In genomic region chr12:116534341-116535121, GRCh38 we compare ENCODE assay signal across 8 cellular contexts. TPM values are rescaled to one million over a fixed set of nuclear protein-coding genes. Genes with fewer than 3 reads are reported as not detected.
DNase-seq lines count a peak whose midpoint lies in the region; ATAC-seq and TF ChIP-seq lines count a peak whose summit lies in the region.

No MANE protein-coding gene starts in this region.

- H3K4me3 ChIP-seq in AG09309 (ENCODE audit: control insufficient read depth, low read depth, low read length) (peak overlapping the region; percentile 63), iPS-20b (ENCODE audit: low read length) (peak overlapping the region; percentile 90), smooth muscle cell (peak overlapping the region; percentile 62)

- peak overlapping the region; percentile 90 for H3K4me3 Mint-ChIP-seq in HFFc6
- peak overlapping the region; percentile 76 for H3K4me3 Mint-ChIP-seq in activated naive CD8-positive, alpha-beta T cell treated with anti-CD3 and anti-CD28 coated beads, Interleukin-2, amount 50 U/mL, for 24 hours

- no peak for ATAC-seq in activated naive CD8-positive, alpha-beta T cell treated with anti-CD3 and anti-CD28 coated beads, Interleukin-2, amount 50 U/mL, for 24 hours
- no peak for ATAC-seq in HG03280 (IDR thresholded peaks at IDR 0.05; ENCODE audit: unreplicated experiment)

- no peaks in the 10 kb centered on the region for H3K36me3 ChIP-seq in iPS-20b (ENCODE audit: insufficient read depth, low read depth, low read length)
- no peaks in the 10 kb centered on the region for H3K36me3 ChIP-seq in smooth muscle cell (ENCODE audit: low read depth)

- DNase-seq in AG09309 (ENCODE audit: low read depth) = no peak
- no peak for DNase-seq in HFFc6
- no peak for DNase-seq in activated naive CD8-positive, alpha-beta T cell treated with anti-CD3 and anti-CD28 coated beads, Interleukin-2, amount 50 U/mL, for 24 hours
- DNase-seq in smooth muscle cell (lab: John Stamatoyannopoulos, UW; ENCODE audit: unreplicated experiment) = no peak
- no peak for DNase-seq in GM13977 (ENCODE audit: low spot score)
- no peak for DNase-seq in hippocampal formation (lab: John Stamatoyannopoulos, UW)

- in situ Hi-C loops in GM13977 (cut with MboI; ENCODE audit: low pct_unique_long_range_greater_than_20kb, low sequenced_read_pairs, unreplicated experiment) = no loop called here

- H3K4me1 ChIP-seq in iPS-20b (ENCODE audit: insufficient read depth, low read length) (peaks cover 8% of the 10 kb centered on the region; the same call in 1 of the 2 replicates), smooth muscle cell (ENCODE audit: low read depth) (peaks cover 17% of the 10 kb centered on the region)

- H4K20me1 ChIP-seq in smooth muscle cell (ENCODE audit: low read depth) = no peaks in the 10 kb centered on the region

- peaks cover 39% of the 10 kb centered on the region for H3K4me1 Mint-ChIP-seq in HFFc6 (ENCODE audit: low read depth)
- H3K4me1 Mint-ChIP-seq in activated naive CD8-positive, alpha-beta T cell treated with anti-CD3 and anti-CD28 coated beads, Interleukin-2, amount 50 U/mL, for 24 hours = peaks cover 53% of the 10 kb centered on the region

- H3K79me2 ChIP-seq in smooth muscle cell (ENCODE audit: low read depth) = no peaks in the 10 kb centered on the region

- peak overlapping the region; percentile 29; the same call in 1 of the 2 replicates for H3K27ac Mint-ChIP-seq in HFFc6
- H3K27ac Mint-ChIP-seq in activated naive CD8-positive, alpha-beta T cell treated with anti-CD3 and anti-CD28 coated beads, Interleukin-2, amount 50 U/mL, for 24 hours = no peak overlapping the region

- peak overlapping the region; percentile 93 for H3K4me2 ChIP-seq in smooth muscle cell

- H3K9me3 Mint-ChIP-seq in HFFc6 = no peaks in the 10 kb centered on the region
- H3K9me3 Mint-ChIP-seq in activated naive CD8-positive, alpha-beta T cell treated with anti-CD3 and anti-CD28 coated beads, Interleukin-2, amount 50 U/mL, for 24 hours = no peaks in the 10 kb centered on the region

- H3K9me3 ChIP-seq in iPS-20b (ENCODE audit: insufficient read depth, low read depth, low read length) = no peaks in the 10 kb centered on the region
- no peaks in the 10 kb centered on the region for H3K9me3 ChIP-seq in smooth muscle cell (replicated peaks; ENCODE audit: low read depth)

- peak overlapping the region; percentile 79; the same call in 1 of the 2 replicates for H3K9ac ChIP-seq in iPS-20b (ENCODE audit: low read depth, low read length)
- no peak overlapping the region for H3K9ac ChIP-seq in smooth muscle cell (ENCODE audit: low read depth)

- peaks cover 4% of the 10 kb centered on the region; the same call in 1 of the 2 replicates for H3K27me3 ChIP-seq in iPS-20b (ENCODE audit: insufficient read depth, low read length)
- no peaks in the 10 kb centered on the region for H3K27me3 ChIP-seq in smooth muscle cell (ENCODE audit: low read depth)

- no peaks in the 10 kb centered on the region; the same call in 1 of the 2 replicates for H3K27me3 Mint-ChIP-seq in HFFc6 (ENCODE audit: insufficient read depth)
- H3K27me3 Mint-ChIP-seq in activated naive CD8-positive, alpha-beta T cell treated with anti-CD3 and anti-CD28 coated beads, Interleukin-2, amount 50 U/mL, for 24 hours = peaks cover 8% of the 10 kb centered on the region

- TF ChIP-seq CTCF in AG09309 (IDR thresholded peaks at IDR 0.05; ENCODE audit: control insufficient read depth, insufficient read depth, low read depth, low read length, missing control alignments) = no peak
- no peak for TF ChIP-seq CTCF in HFFc6 (IDR thresholded peaks at IDR 0.05)
- TF ChIP-seq CTCF in smooth muscle cell (IDR thresholded peaks at IDR 0.05; ENCODE audit: borderline replicate concordance, insufficient read depth, poor library complexity, severe bottlenecking) = no peak
- TF ChIP-seq CTCF in GM13977 (IDR thresholded peaks at IDR 0.05; ENCODE audit: extremely low read depth, insufficient read depth, missing control alignments) = no peak

- peak overlapping the region; percentile 70 for H2AFZ ChIP-seq in smooth muscle cell (ENCODE audit: low read depth)

- no peaks in the 10 kb centered on the region for H3K36me3 Mint-ChIP-seq in HFFc6 (ENCODE audit: low read depth)
- no peaks in the 10 kb centered on the region for H3K36me3 Mint-ChIP-seq in activated naive CD8-positive, alpha-beta T cell treated with anti-CD3 and anti-CD28 coated beads, Interleukin-2, amount 50 U/mL, for 24 hours (ENCODE audit: low read depth)

- 18% methylated on average over 25 of the region's 27 CpGs for WGBS in smooth muscle cell (ENCODE audit: low lambda C conversion rate)

- no peaks in the 10 kb centered on the region for H3F3A ChIP-seq in smooth muscle cell (ENCODE audit: low read depth)

- H3K27ac ChIP-seq in iPS-20b (ENCODE audit: low read length) = no peak overlapping the region
- H3K27ac ChIP-seq in smooth muscle cell (ENCODE audit: low read depth) = no peak overlapping the region

RNA-seq across cellular contexts. Expression of gene MAP1LC3B2, which starts 24.6 kb away (rescaled TPM):
- 1 to 10 TPM; 1.7 to 3.7 (median 2.9) TPM for total RNA-seq in HFFc6 (2021; fragmentation: NEBNext Ultra II Directional; extraction: Animal tissue kit (Norgen Biotek cat#: 25700))
- total RNA-seq in smooth muscle cell = 0.31 and 2.5 TPM in 2 replicates
- 3.9 and 4.2 TPM in 2 replicates for polyA plus RNA-seq in smooth muscle cell
